Comparison of ENCODE assay signal across 19 cellular contexts in genomic region chr15:68106656-68107055, GRCh38. TPM values are rescaled to one million over a fixed set of nuclear protein-coding genes. Genes with fewer than 3 reads are reported as not detected.
DNase-seq lines count a peak whose midpoint lies in the region; ATAC-seq and TF ChIP-seq lines count a peak whose summit lies in the region.
"Had no signal": no experiment of that assay in that cellular context is flagged by ENCODE, and none has a peak within 500 bp of the region (broad histone marks: within the 10 kb centered on the region; RNA-seq: fewer than 3 reads in every experiment).

No MANE protein-coding gene starts in this region.

- H3K9me2 ChIP-seq in PC-9 (ENCODE audit: insufficient read depth) = no peaks in the 10 kb centered on the region

- no peak for DNase-seq in left ventricle myocardium superior
- no peak for DNase-seq in Right ventricle myocardium inferior (ENCODE audit: missing footprints)
- no peak for DNase-seq in body of pancreas
- DNase-seq in kidney glomerular epithelial cell (lab: John Stamatoyannopoulos, UW) = peak; percentile 33
- no peak for DNase-seq in PC-9
- DNase-seq in stimulated activated CD4-positive, alpha-beta T cell treated with anti-CD3 and anti-CD28 coated beads, Interleukin-4, amount 100 ng/mL, for 1 hour = no peak
- no peak for DNase-seq in colonic mucosa
- no peak for DNase-seq in NCI-H1417 (lab: John Stamatoyannopoulos, UW)
- DNase-seq: activated CD4-positive, alpha-beta memory T cell treated with anti-CD3 and anti-CD28 coated beads, Interleukin-2, amount 10 ng/mL, durations not matched to agents 7 days and 5 days; activated gamma-delta T cell; hypothalamus; NCI-H2029; NCI-H748 treated with DMSO at 0.1 percent for 48 hours; stomach; T-helper 9 cell had no signal

- no TSS peak for BruUV-seq in PC-9 (replicated peaks; lab: Mats Ljungman, UMichigan)

- H3K27ac ChIP-seq in body of pancreas (peak overlapping the region; percentile 13 to 56 (median 48)), PC-9 (no peak overlapping the region), colonic mucosa (no peak overlapping the region)
- H3K27ac ChIP-seq: epithelial cell of prostate, neutrophil, skin epidermis, stomach had no signal

- no peak for TF ChIP-seq CTCF in body of pancreas (IDR thresholded peaks at IDR 0.05)
- TF ChIP-seq CTCF in PC-9 (conservative IDR thresholded peaks at IDR 0.05) = no peak
- no peak for TF ChIP-seq CTCF in colonic mucosa (IDR thresholded peaks at IDR 0.05)

- H3K4me2 ChIP-seq in PC-9 = no peak overlapping the region

- H3K79me2 ChIP-seq in PC-9 (ENCODE audit: low read depth) = peaks cover 25% of the 10 kb centered on the region; the same call in 1 of the 2 replicates

- no peak overlapping the region for H3K9ac ChIP-seq in colonic mucosa (ENCODE audit: low read depth in 2 of 2, low read length in 2 of 2)

- H3K4me3 ChIP-seq in body of pancreas (no peak overlapping the region), PC-9 (no peak overlapping the region), colonic mucosa (no peak overlapping the region)
- H3K4me3 ChIP-seq: skin epidermis, stomach had no signal

- H3F3A ChIP-seq in PC-9 (ENCODE audit: insufficient read depth, low read depth) = no peaks in the 10 kb centered on the region

- no peaks in the 10 kb centered on the region for H4K20me1 ChIP-seq in PC-9 (ENCODE audit: insufficient read depth)

- intact Hi-C loops in left ventricle myocardium superior (cut with micrococcal nuclease) = no loop called here
- intact Hi-C loops in Right ventricle myocardium inferior (cut with DNase I) = no loop called here
- intact Hi-C loops in body of pancreas (cut with DNase I) = no loop called here
- intact Hi-C loops in PC-9 (cut with micrococcal nuclease; ENCODE audit: unreplicated experiment) = no loop called here
- intact Hi-C loops in colonic mucosa (cut with DNase I) = no loop called here

- peaks cover 35% of the 10 kb centered on the region for H3K4me1 ChIP-seq in body of pancreas
- no peaks in the 10 kb centered on the region for H3K4me1 ChIP-seq in PC-9 (replicated peaks; ENCODE audit: insufficient read depth)
- no peaks in the 10 kb centered on the region for H3K4me1 ChIP-seq in colonic mucosa

- H2AFZ ChIP-seq in PC-9 = no peak overlapping the region

- TF ChIP-seq POLR2A in body of pancreas (IDR thresholded peaks at IDR 0.05) = no peak

- WGBS in body of pancreas, 2 donors = 66 to 68% methylated on average over 4 of the region's 4 CpGs

- H3K27me3 ChIP-seq in body of pancreas (no peaks in the 10 kb centered on the region), PC-9 (ENCODE audit: insufficient read depth, low read depth) (no peaks in the 10 kb centered on the region), colonic mucosa (no peaks in the 10 kb centered on the region)
- H3K27me3 ChIP-seq: neutrophil, stomach had no signal

- POLR2A ChIA-PET in PC-9 (lab: Charles Lee; ENCODE audit: unreplicated experiment) = no interaction called here

- H3K36me3 ChIP-seq in body of pancreas (replicated peaks in 1 of 2; ENCODE audit: insufficient read depth in 1 of 2, low read depth in 2 of 2) = no peaks in the 10 kb centered on the region
- no peaks in the 10 kb centered on the region for H3K36me3 ChIP-seq in PC-9 (ENCODE audit: low read depth)
- no peaks in the 10 kb centered on the region for H3K36me3 ChIP-seq in colonic mucosa

- ATAC-seq in left ventricle myocardium superior = peak; percentile 48
- no peak for ATAC-seq in Right ventricle myocardium inferior
- peak; percentile 68 for ATAC-seq in body of pancreas
- ATAC-seq: HCT116 had no signal

- CTCF ChIA-PET in PC-9 (lab: Charles Lee) = interaction anchor here (0.6 kb wide), 1 partner anchor 233 kb away, joined by 3 read pairs; no protein-coding TSS in a partner anchor

- H3K9me3 ChIP-seq in body of pancreas (no peaks in the 10 kb centered on the region), PC-9 (ENCODE audit: insufficient read depth, low read depth) (0 out of 2 replicates have a peak, but pooled peaks cover 6% of the 10 kb centered on the region), colonic mucosa (no peaks in the 10 kb centered on the region)
- H3K9me3 ChIP-seq: neutrophil, stomach had no signal

RNA-seq across cellular contexts. Expression of gene PIAS1, which starts 52.5 kb away (rescaled TPM):
- total RNA-seq in left ventricle myocardium superior = 27.2 TPM
- total RNA-seq in Right ventricle myocardium inferior = 26.1 TPM
- total RNA-seq in body of pancreas = 10 to 100 TPM; 24.1 to 63.3 TPM
- total RNA-seq in PC-9 (2021) = 42.2 and 42.5 TPM in 2 replicates
- total RNA-seq in colonic mucosa = 10 to 100 TPM; 26.6 to 33.0 TPM

Comparison
In these comparisons a context has a peak if more than half of its experiments do, and no peak if none do; other contexts are left out.
1. H3K27ac ChIP-seq: peak in body of pancreas (4 of 4); none in PC-9 (single experiment) and colonic mucosa (single experiment).